Comparison of ENCODE assay signal across 7 cellular contexts in genomic region chr19:41510484-41510883, GRCh38.
"Had no signal": no experiment of that assay in that cellular context is flagged by ENCODE, and none has a peak within 500 bp of the region (broad histone marks: within the 10 kb centered on the region; RNA-seq: fewer than 3 reads in every experiment).

No MANE protein-coding gene starts in this region.

- H3K4me1 Mint-ChIP-seq: IgD-negative memory B cell had no signal

- H3K27ac ChIP-seq: HL-60, KMS-11 had no signal

- ATAC-seq: HepG2 had no signal

- H3K9ac ChIP-seq: KMS-11 had no signal

- FAIRE-seq: HepG2 had no signal

- H3K9me3 Mint-ChIP-seq: IgD-negative memory B cell had no signal

- DNase-seq: IMR-90, KBM-7, KG1 had no signal

- H3K4me3 Mint-ChIP-seq: IgD-negative memory B cell had no signal

- H3K4me2 ChIP-seq: KMS-11 had no signal
